ENCODE assay signal across 12 cellular contexts in the genomic region with DNA sequence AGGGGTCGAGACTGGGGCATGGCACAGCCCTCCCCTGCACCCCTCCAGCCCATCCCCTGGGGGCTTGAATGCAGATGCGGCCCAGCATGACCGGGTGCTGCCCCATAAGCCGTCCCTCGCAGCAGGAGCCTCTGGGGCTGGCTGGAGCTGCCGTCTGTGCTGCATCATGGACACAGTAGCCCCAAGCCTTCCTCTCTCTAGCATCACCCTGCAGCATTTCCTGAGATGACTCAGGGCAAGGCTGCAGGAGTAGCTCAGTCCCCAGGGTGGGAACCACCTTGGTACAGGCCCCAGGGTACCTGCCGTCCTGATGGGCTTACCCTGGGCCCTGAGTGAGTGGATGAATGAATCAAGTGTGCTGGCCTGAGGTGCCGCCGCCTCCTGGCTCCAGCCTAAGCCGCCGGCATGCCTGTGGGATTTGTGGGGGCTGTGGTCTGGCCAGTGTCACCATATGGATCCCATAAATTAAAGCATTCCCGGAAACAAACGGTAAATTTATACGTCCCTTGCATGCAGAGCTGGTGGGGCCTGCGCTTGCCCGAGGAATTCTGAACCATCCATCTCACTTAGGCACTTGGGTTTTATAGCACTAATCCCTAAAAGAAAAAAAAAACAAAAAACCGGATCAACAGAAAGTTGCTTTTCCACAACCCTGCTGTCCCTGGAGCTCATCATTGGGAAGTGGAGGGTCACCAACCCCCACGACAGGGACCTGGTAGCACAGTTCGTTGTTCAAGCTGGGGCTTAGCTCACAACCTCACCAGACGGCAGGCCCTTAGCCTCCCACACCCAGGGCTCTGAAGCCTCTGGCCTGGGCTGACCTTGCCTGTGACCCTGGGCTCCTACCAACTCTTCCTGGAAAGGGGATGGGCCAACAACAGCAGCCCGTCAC.
A peak's percentile ranks its signal among the peaks of the same experiment; 100 is the strongest.
DNase-seq lines count a peak whose midpoint lies in the region; TF ChIP-seq lines count a peak whose summit lies in the region.
"Had no signal": no experiment of that assay in that cellular context is flagged by ENCODE, and none has a peak within 500 bp of the region (broad histone marks: within the 10 kb centered on the region; RNA-seq: fewer than 3 reads in every experiment).

No MANE protein-coding gene starts in this region.

- no peaks in the 10 kb centered on the region for H3K79me1 ChIP-seq in mesendoderm (ENCODE audit: low read length)

- H3K9me3 Mint-ChIP-seq in brain: peaks cover 0 to 7% (median 0%) of the 10 kb centered on the region in 5 experiments
- H3K9me3 Mint-ChIP-seq: activated CD4-positive, alpha-beta T cell treated with anti-CD3 and anti-CD28 coated beads, Interleukin-2, amount 10 ng/mL, durations not matched to agents 7 days and 5 days; dendritic cell treated with granulocyte-macrophage colony-stimulating factor and Interleukin-4, amounts not matched to agents 40 ng/mL and 50 ng/mL, for 4 days had no signal

- H3K27me3 Mint-ChIP-seq in brain: no peaks in the 10 kb centered on the region
- H3K27me3 Mint-ChIP-seq: activated CD4-positive, alpha-beta T cell treated with anti-CD3 and anti-CD28 coated beads, Interleukin-2, amount 10 ng/mL, durations not matched to agents 7 days and 5 days had no signal

- no peak for TF ChIP-seq CTCF in AG10803 (conservative IDR thresholded peaks at IDR 0.05; ENCODE audit: low read length)
- TF ChIP-seq CTCF in brain (conservative IDR thresholded peaks at IDR 0.05): no peak
- no peak for TF ChIP-seq CTCF in Peyer's patch (IDR thresholded peaks at IDR 0.05)

- H3K4me1 Mint-ChIP-seq in brain: peaks cover 79% of the 10 kb centered on the region
- H3K4me1 Mint-ChIP-seq: activated CD4-positive, alpha-beta T cell treated with anti-CD3 and anti-CD28 coated beads, Interleukin-2, amount 10 ng/mL, durations not matched to agents 7 days and 5 days had no signal

- H3K9ac ChIP-seq in mesendoderm (ENCODE audit: low read length): no peak overlapping the region

- DNase-seq in AG10803 (ENCODE audit: low read depth) (peak; percentile 96), MG63 (peak; percentile 52), mesendoderm (no peak), DMS114 treated with DMSO at 0.1 percent for 48 hours (lab: John Stamatoyannopoulos, UW; ENCODE audit: unreplicated experiment) (no peak), Peyer's patch (no peak)
- no peak for DNase-seq in effector memory CD4-positive, alpha-beta T cell
- DNase-seq in activated CD8-positive, alpha-beta memory T cell treated with anti-CD3 and anti-CD28 coated beads, Interleukin-2, amount 50 U/mL, for 48 hours: no peak
- DNase-seq: activated CD4-positive, alpha-beta T cell treated with anti-CD3 and anti-CD28 coated beads, Interleukin-2, amount 10 ng/mL, durations not matched to agents 7 days and 5 days; C1 segment of cervical spinal cord; NCI-H2081 treated with DMSO at 0.1 percent for 48 hours had no signal

- H4K5ac ChIP-seq in mesendoderm (ENCODE audit: low read length): no peak overlapping the region

- H4K8ac ChIP-seq in mesendoderm (ENCODE audit: low read depth, low read length): no peak overlapping the region

- H3K27me3 ChIP-seq in MG63 (no peaks in the 10 kb centered on the region), mesendoderm (ENCODE audit: insufficient read depth, low read length, poor library complexity) (no peaks in the 10 kb centered on the region), Peyer's patch (no peaks in the 10 kb centered on the region)
- no peaks in the 10 kb centered on the region for H3K27me3 ChIP-seq in effector memory CD4-positive, alpha-beta T cell (replicated peaks; ENCODE audit: control insufficient read depth, insufficient read depth, low read length, poor library complexity, severe bottlenecking)

- H3K23ac ChIP-seq in mesendoderm (ENCODE audit: low read length): no peak overlapping the region

- H3K4me1 ChIP-seq in mesendoderm (ENCODE audit: control insufficient read depth, low read depth, low read length) (no peaks in the 10 kb centered on the region), Peyer's patch (peaks cover 0 to 42% (median 0%) of the 10 kb centered on the region in 4 donors)
- no peaks in the 10 kb centered on the region for H3K4me1 ChIP-seq in effector memory CD4-positive, alpha-beta T cell (ENCODE audit: control insufficient read depth, insufficient read depth, low read length, poor library complexity, severe bottlenecking)

- no CpG with 5 or more reads among the region's 21 CpGs for WGBS in mesendoderm (ENCODE audit: extremely low coverage, insufficient coverage, low lambda C conversion rate)

- no peak overlapping the region for H2AK5ac ChIP-seq in mesendoderm (ENCODE audit: low read length)

- no peaks in the 10 kb centered on the region for H3K36me3 ChIP-seq in MG63
- H3K36me3 ChIP-seq in mesendoderm (ENCODE audit: control insufficient read depth, insufficient read depth, low read length): no peaks in the 10 kb centered on the region
- no peaks in the 10 kb centered on the region for H3K36me3 ChIP-seq in effector memory CD4-positive, alpha-beta T cell (ENCODE audit: control insufficient read depth, insufficient read depth, low read length)
- H3K36me3 ChIP-seq in Peyer's patch: no peaks in the 10 kb centered on the region

- H3K4me3 ChIP-seq in AG10803 (ENCODE audit: low read length): no peak overlapping the region
- no peak overlapping the region for H3K4me3 ChIP-seq in MG63
- H3K4me3 ChIP-seq in mesendoderm (ENCODE audit: low read length): no peak overlapping the region
- H3K4me3 ChIP-seq in effector memory CD4-positive, alpha-beta T cell (ENCODE audit: insufficient read depth, low read depth, low read length, poor library complexity, severe bottlenecking): no peak overlapping the region
- no peak overlapping the region for H3K4me3 ChIP-seq in Peyer's patch

- peak overlapping the region in 3 of 5 experiments; percentile 35 to 40 (median 36) for H3K27ac Mint-ChIP-seq in brain
- H3K27ac Mint-ChIP-seq: activated CD4-positive, alpha-beta T cell treated with anti-CD3 and anti-CD28 coated beads, Interleukin-2, amount 10 ng/mL, durations not matched to agents 7 days and 5 days; dendritic cell treated with granulocyte-macrophage colony-stimulating factor and Interleukin-4, amounts not matched to agents 40 ng/mL and 50 ng/mL, for 4 days had no signal

- no peak overlapping the region for H3K18ac ChIP-seq in mesendoderm (ENCODE audit: low read length)

- no peak overlapping the region for H3K27ac ChIP-seq in mesendoderm (ENCODE audit: low read depth, low read length)
- H3K27ac ChIP-seq in effector memory CD4-positive, alpha-beta T cell (ENCODE audit: insufficient read depth, low read length, poor library complexity, severe bottlenecking): no peak overlapping the region
- H3K27ac ChIP-seq in Peyer's patch: no peak overlapping the region

- H3K4ac ChIP-seq in mesendoderm (ENCODE audit: low read depth, low read length): no peak overlapping the region

- no peak overlapping the region for H3K4me2 ChIP-seq in mesendoderm (ENCODE audit: low read length)

- TF ChIP-seq POLR2A in Peyer's patch (IDR thresholded peaks at IDR 0.05): no peak

- peak overlapping the region in 1 of 5 experiments; percentile 30 for H3K4me3 Mint-ChIP-seq in brain
- H3K4me3 Mint-ChIP-seq: activated CD4-positive, alpha-beta T cell treated with anti-CD3 and anti-CD28 coated beads, Interleukin-2, amount 10 ng/mL, durations not matched to agents 7 days and 5 days; dendritic cell treated with granulocyte-macrophage colony-stimulating factor and Interleukin-4, amounts not matched to agents 40 ng/mL and 50 ng/mL, for 4 days had no signal

- H3K9me3 ChIP-seq in MG63: no peaks in the 10 kb centered on the region
- H3K9me3 ChIP-seq in effector memory CD4-positive, alpha-beta T cell (ENCODE audit: control insufficient read depth, low read length): no peaks in the 10 kb centered on the region
- no peaks in the 10 kb centered on the region for H3K9me3 ChIP-seq in Peyer's patch

- no peaks in the 10 kb centered on the region for H3K79me2 ChIP-seq in mesendoderm (ENCODE audit: control insufficient read depth, insufficient read depth, low read length)

- H3K56ac ChIP-seq in mesendoderm (ENCODE audit: low read length): peak overlapping the region; percentile 30

- no peak overlapping the region for H2BK15ac ChIP-seq in mesendoderm (replicated peaks; ENCODE audit: low read depth)

- no peak overlapping the region for H2BK120ac ChIP-seq in mesendoderm (ENCODE audit: low read depth, low read length)

- H2BK5ac ChIP-seq in mesendoderm (ENCODE audit: low read length): no peak overlapping the region

- peaks cover 5% of the 10 kb centered on the region for H3K36me3 Mint-ChIP-seq in brain

Comparison
In these comparisons a context has a peak if more than half of its experiments do, and no peak if none do; other contexts are left out.
1. DNase-seq: peak in AG10803 (single experiment) and MG63 (single experiment); none in mesendoderm (single experiment), DMS114 treated with DMSO at 0.1 percent for 48 hours (single experiment), effector memory CD4-positive, alpha-beta T cell (0 of 3), Peyer's patch (0 of 3) and activated CD8-positive, alpha-beta memory T cell treated with anti-CD3 and anti-CD28 coated beads, Interleukin-2, amount 50 U/mL, for 48 hours (single experiment).